In the genomic region with DNA sequence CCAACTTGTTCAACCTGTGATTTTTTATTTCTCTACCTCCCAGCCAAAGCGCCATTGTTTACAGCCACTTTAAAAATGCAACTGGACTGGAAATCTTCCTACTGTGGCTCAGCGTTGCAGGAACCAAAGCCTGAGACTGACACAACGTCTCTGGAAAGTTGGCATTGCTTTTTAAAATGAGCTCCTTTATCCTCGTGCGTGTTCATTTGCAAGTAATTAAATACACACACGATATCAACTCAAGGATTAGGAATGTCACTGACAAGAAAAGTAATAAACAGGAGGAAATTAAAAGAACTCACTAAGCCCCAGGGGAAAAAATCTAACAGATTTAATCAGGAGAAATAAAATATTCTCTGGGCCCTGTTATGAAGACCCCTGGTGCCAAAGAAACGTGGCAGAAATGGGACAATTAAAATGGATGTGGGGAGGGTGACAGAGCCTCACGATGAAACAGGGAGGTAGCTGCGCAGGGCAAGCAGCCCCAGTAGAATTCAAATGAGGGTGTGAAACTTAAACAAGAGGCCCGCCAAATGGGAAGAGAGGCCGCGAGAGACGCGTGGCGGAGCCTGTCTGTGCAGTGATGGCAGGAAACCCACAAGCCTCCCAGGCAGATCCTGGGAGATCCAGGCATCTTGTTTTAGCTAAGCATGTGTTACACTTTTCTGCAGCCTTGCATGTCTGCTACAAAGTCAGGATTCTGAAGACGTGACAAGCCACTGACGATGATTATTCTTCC, we compare ENCODE assay signal across 18 cellular contexts.
DNase-seq lines count a peak whose midpoint lies in the region; ATAC-seq, FAIRE-seq and TF ChIP-seq lines count a peak whose summit lies in the region.
"Had no signal": no experiment of that assay in that cellular context is flagged by ENCODE, and none has a peak within 500 bp of the region (broad histone marks: within the 10 kb centered on the region; RNA-seq: fewer than 3 reads in every experiment).

No MANE protein-coding gene starts in this region.

- no peak for TF ChIP-seq POLR2A in suprapubic skin (IDR thresholded peaks at IDR 0.05)

- CTCF ChIA-PET in HEK293T (lab: Yijun Ruan, JAX), result no interaction called here

- H3K36me3 ChIP-seq in right atrium auricular region, result no peaks in the 10 kb centered on the region
- H3K36me3 ChIP-seq in suprapubic skin, result no peaks in the 10 kb centered on the region
- H3K36me3 ChIP-seq: HAP-1 had no signal

- H3K27ac ChIP-seq in right atrium auricular region, result no peak overlapping the region
- H3K27ac ChIP-seq in suprapubic skin, result peak overlapping the region; percentile 32

- POLR2A ChIA-PET in HEK293T (lab: Yijun Ruan, JAX), result no interaction called here

- TF ChIP-seq EP300 in suprapubic skin (IDR thresholded peaks at IDR 0.05), result no peak

- 36% methylated on average over 17 of the region's 17 CpGs for WGBS in suprapubic skin

- H3K27me3 ChIP-seq in right atrium auricular region (no peaks in the 10 kb centered on the region), suprapubic skin (peaks cover 4% of the 10 kb centered on the region)

- H3K4me1 ChIP-seq in right atrium auricular region (peaks cover 0 to 7% of the 10 kb centered on the region in 2 donors), suprapubic skin (peaks cover 7% of the 10 kb centered on the region)
- H3K4me1 ChIP-seq: HAP-1 had no signal

- intact Hi-C loops in Right ventricle myocardium superior (cut with DNase I), result no loop called here

- TF ChIP-seq CTCF in right atrium auricular region (IDR thresholded peaks at IDR 0.05) (no peak), suprapubic skin (IDR thresholded peaks at IDR 0.05) (no peak)

- FAIRE-seq in HTR-8/SVneo (lab: Jason Lieb, UNC), result no peak
- FAIRE-seq: D721Med had no signal

- ATAC-seq in Right ventricle myocardium superior (ENCODE audit: poor library complexity), result peak; percentile 45
- ATAC-seq: SK-N-SH treated with all-trans-retinoic acid at 6 μM for 48 hours had no signal

- H3K4me3 ChIP-seq in right atrium auricular region, result no peak overlapping the region
- H3K4me3 ChIP-seq in suprapubic skin, result no peak overlapping the region
- H3K4me3 ChIP-seq: HAP-1 had no signal

- DNase-seq in Right ventricle myocardium superior (peak; percentile 65), right atrium auricular region (ENCODE audit: low spot score) (no peak), NCI-H526 treated with DMSO at 0.1 percent for 48 hours (lab: John Stamatoyannopoulos, UW) (peak; percentile 24), fibroblast of gingiva (ENCODE audit: low read depth) (peak; percentile 46), suprapubic skin (ENCODE audit: low spot score in 2 of 2) (no peak), HEK293T (ENCODE audit: extremely low spot score) (no peak), NCI-H128 (lab: John Stamatoyannopoulos, UW; ENCODE audit: unreplicated experiment) (no peak), HTR-8/SVneo (ENCODE audit: insufficient read length, low spot score) (no peak)
- DNase-seq: 8988T; CD4-positive, alpha-beta T cell; MM.1S; NCI-H1105 treated with DMSO at 0.1 percent for 48 hours; NCI-H2029 treated with DMSO at 0.1 percent for 48 hours; NCI-H510A; OCI-M1 had no signal

- H3K9me3 ChIP-seq in right atrium auricular region (peaks cover 0 to 7% of the 10 kb centered on the region in 2 donors), suprapubic skin (peaks cover 3% of the 10 kb centered on the region)
- H3K9me3 ChIP-seq: HAP-1 had no signal

TF ChIP-seq in HEK293T, 16 proteins besides CTCF, POLR2A, EP300 and RAD21:
- TF ChIP-seq HDGF (IDR thresholded peaks at IDR 0.05; ENCODE audit: borderline replicate concordance), result no peak
- TF ChIP-seq FOXK2 (IDR thresholded peaks at IDR 0.05), result no peak
- TF ChIP-seq, protein P1, sequence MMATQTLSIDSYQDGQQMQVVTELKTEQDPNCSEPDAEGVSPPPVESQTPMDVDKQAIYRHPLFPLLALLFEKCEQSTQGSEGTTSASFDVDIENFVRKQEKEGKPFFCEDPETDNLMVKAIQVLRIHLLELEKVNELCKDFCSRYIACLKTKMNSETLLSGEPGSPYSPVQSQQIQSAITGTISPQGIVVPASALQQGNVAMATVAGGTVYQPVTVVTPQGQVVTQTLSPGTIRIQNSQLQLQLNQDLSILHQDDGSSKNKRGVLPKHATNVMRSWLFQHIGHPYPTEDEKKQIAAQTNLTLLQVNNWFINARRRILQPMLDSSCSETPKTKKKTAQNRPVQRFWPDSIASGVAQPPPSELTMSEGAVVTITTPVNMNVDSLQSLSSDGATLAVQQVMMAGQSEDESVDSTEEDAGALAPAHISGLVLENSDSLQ (IDR thresholded peaks at IDR 0.05), result no peak
- no peak for TF ChIP-seq BHLHE40 (IDR thresholded peaks at IDR 0.05; ENCODE audit: borderline replicate concordance)
- TF ChIP-seq LEF1 (IDR thresholded peaks at IDR 0.05; ENCODE audit: borderline replicate concordance), result no peak
- no peak for TF ChIP-seq ZNF384 (IDR thresholded peaks at IDR 0.05)
- TF ChIP-seq ARNT (IDR thresholded peaks at IDR 0.05), result no peak
- no peak for TF ChIP-seq FOXM1 (IDR thresholded peaks at IDR 0.05; ENCODE audit: borderline replicate concordance)
- TF ChIP-seq L3MBTL2 (conservative IDR thresholded peaks at IDR 0.05), result no peak
- no peak for TF ChIP-seq FOXA1 (IDR thresholded peaks at IDR 0.05)

Comparison
In these comparisons a context has a peak if more than half of its experiments do, and no peak if none do; other contexts are left out.
1. DNase-seq: peak in Right ventricle myocardium superior (single experiment), NCI-H526 treated with DMSO at 0.1 percent for 48 hours (single experiment) and fibroblast of gingiva (single experiment); none in right atrium auricular region (single experiment), suprapubic skin (0 of 2), HEK293T (single experiment), NCI-H128 (single experiment) and HTR-8/SVneo (single experiment).